Comparison of ENCODE assay signal across 22 cellular contexts in the genomic region with DNA sequence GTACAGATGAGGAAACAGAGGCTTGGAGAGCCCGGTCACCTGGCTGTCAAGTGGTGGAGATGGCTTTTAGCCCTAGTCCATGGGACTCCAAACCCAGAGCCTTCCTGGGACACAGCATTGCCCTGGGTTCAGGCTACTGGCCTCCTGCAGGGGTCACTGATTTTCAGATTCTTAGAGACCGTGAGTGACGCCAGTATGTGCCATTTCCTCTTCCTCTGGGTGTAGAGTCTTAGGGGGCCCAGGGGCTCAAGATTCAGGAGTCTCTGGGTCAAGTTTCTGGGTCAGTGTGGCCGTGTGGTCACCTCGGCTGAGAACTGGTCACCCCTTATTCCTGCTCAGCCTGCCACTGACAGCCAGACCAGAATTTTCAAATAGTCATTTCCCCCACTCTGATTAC. TPM values are rescaled to one million over a fixed set of nuclear protein-coding genes. Genes with fewer than 3 reads are reported as not detected.
A peak's percentile ranks its signal among the peaks of the same experiment; 100 is the strongest.
DNase-seq lines count a peak whose midpoint lies in the region; ATAC-seq and TF ChIP-seq lines count a peak whose summit lies in the region.
"Had no signal": no experiment of that assay in that cellular context is flagged by ENCODE, and none has a peak within 500 bp of the region (broad histone marks: within the 10 kb centered on the region; RNA-seq: fewer than 3 reads in every experiment).

No MANE protein-coding gene starts in this region.

- H3K36me3 ChIP-seq in ES-I3 (ENCODE audit: insufficient read depth, low read length) (no peaks in the 10 kb centered on the region), Panc1 (ENCODE audit: control insufficient read depth, insufficient read depth, low read length) (no peaks in the 10 kb centered on the region), mesenchymal stem cell (ENCODE audit: control insufficient read depth in 1 of 2, insufficient read depth in 2 of 2, low read depth in 1 of 2, low read length in 2 of 2) (no peaks in the 10 kb centered on the region)
- H3K36me3 ChIP-seq: suprapubic skin had no signal

- H2AK5ac ChIP-seq in mesenchymal stem cell (ENCODE audit: low read length, severe bottlenecking): peak overlapping the region; percentile 1

- no peak overlapping the region for H4K8ac ChIP-seq in mesenchymal stem cell (ENCODE audit: low read length)

- H3K4me1 ChIP-seq in ES-I3 (ENCODE audit: insufficient read depth, low read length) (peaks cover 34% of the 10 kb centered on the region), Panc1 (ENCODE audit: control insufficient read depth, insufficient read depth, low read length) (peaks cover 5% of the 10 kb centered on the region), mesenchymal stem cell (ENCODE audit: control insufficient read depth, insufficient read depth, low read depth, low read length) (peaks cover 22% of the 10 kb centered on the region)

- no peak overlapping the region for H2BK12ac ChIP-seq in mesenchymal stem cell (ENCODE audit: low read length in 2 of 2)

- DNase-seq in Panc1 (ENCODE audit: low read depth, low spot score) (no peak), epithelial cell of proximal tubule (ENCODE audit: low read depth) (no peak), mesenchymal stem cell (no peak), DMS153 treated with DMSO at 0.1 percent for 48 hours (lab: John Stamatoyannopoulos, UW; ENCODE audit: unreplicated experiment) (no peak)
- DNase-seq: activated T-cell treated with anti-CD3 and anti-CD28 coated beads for 4 hours; CD4-positive, CD25-positive, alpha-beta regulatory T cell; DMS53; effector memory CD8-positive, alpha-beta T cell; NCI-H1436; retina had no signal

- peak overlapping the region in 1 of 2 experiments; percentile 23; a peak in 1 of 4 replicates for H3K4me3 ChIP-seq in Panc1 (ENCODE audit: low read depth in 2 of 2, low read length in 2 of 2)
- H3K4me3 ChIP-seq in epithelial cell of proximal tubule (ENCODE audit: low read depth, low read length): peak overlapping the region; percentile 66
- peak overlapping the region in 1 of 2 experiments; percentile 52 for H3K4me3 ChIP-seq in mesenchymal stem cell (ENCODE audit: insufficient read depth in 1 of 2, low read depth in 1 of 2, low read length in 2 of 2)

- no peak overlapping the region for H2BK15ac ChIP-seq in mesenchymal stem cell (ENCODE audit: low read depth, poor library complexity, severe bottlenecking)

- ATAC-seq in Panc1 (peak; percentile 36), HG02973 (IDR thresholded peaks at IDR 0.05; ENCODE audit: unreplicated experiment) (no peak), HG03378 (IDR thresholded peaks at IDR 0.05; ENCODE audit: unreplicated experiment) (no peak), HG02884 (IDR thresholded peaks at IDR 0.05; ENCODE audit: unreplicated experiment) (no peak)
- ATAC-seq: effector memory CD8-positive, alpha-beta T cell had no signal

- peak overlapping the region; percentile 67 for H3K4me2 ChIP-seq in mesenchymal stem cell (ENCODE audit: low read length, poor library complexity, severe bottlenecking)

- intact Hi-C loops in Panc1 (cut with micrococcal nuclease; ENCODE audit: unreplicated experiment): no loop called here

- H3K9me3 ChIP-seq in ES-I3 (ENCODE audit: control insufficient read depth, insufficient read depth, low read length): no peaks in the 10 kb centered on the region
- H3K9me3 ChIP-seq in Panc1 (ENCODE audit: control insufficient read depth, insufficient read depth, low read depth, low read length): no peaks in the 10 kb centered on the region
- H3K9me3 ChIP-seq in mesenchymal stem cell (ENCODE audit: control insufficient read depth, low read length): no peaks in the 10 kb centered on the region
- H3K9me3 ChIP-seq: suprapubic skin had no signal

- H3K27me3 ChIP-seq in Panc1 (ENCODE audit: control insufficient read depth, insufficient read depth, low read length) (peaks cover 9% of the 10 kb centered on the region), mesenchymal stem cell (ENCODE audit: control insufficient read depth in 1 of 2, insufficient read depth in 1 of 2, low read length in 2 of 2) (peaks cover 0 to 77% of the 10 kb centered on the region in 2 experiments)

- H3K9ac ChIP-seq in ES-I3 (ENCODE audit: low read depth, low read length): peak overlapping the region; percentile 67; the same call in 1 of the 2 replicates
- H3K9ac ChIP-seq in mesenchymal stem cell (ENCODE audit: low read length): no peak overlapping the region

- H3K14ac ChIP-seq in mesenchymal stem cell (ENCODE audit: low read length in 2 of 2): no peak overlapping the region

- TF ChIP-seq CTCF in Panc1 (IDR thresholded peaks at IDR 0.05) (no peak), epithelial cell of proximal tubule (conservative IDR thresholded peaks at IDR 0.05; ENCODE audit: low read depth, low read length) (no peak)

- no peak overlapping the region for H2BK5ac ChIP-seq in mesenchymal stem cell (ENCODE audit: low read depth, low read length, poor library complexity, severe bottlenecking)

- POLR2A ChIA-PET in Panc1 (lab: Charles Lee): no interaction called here

- H4K91ac ChIP-seq in mesenchymal stem cell (ENCODE audit: low read length): peak overlapping the region; percentile 18

- no peak overlapping the region for H3K18ac ChIP-seq in mesenchymal stem cell (ENCODE audit: low read depth in 1 of 2, low read length in 2 of 2)

- no peak overlapping the region for H3K4ac ChIP-seq in mesenchymal stem cell (ENCODE audit: low read depth in 1 of 2, low read length in 2 of 2)

- H3K27ac ChIP-seq in Panc1 (ENCODE audit: low read length) (no peak overlapping the region), mesenchymal stem cell (ENCODE audit: low read length, poor library complexity, severe bottlenecking) (no peak overlapping the region)
- H3K27ac ChIP-seq: suprapubic skin, VCaP had no signal

- no peak overlapping the region for H2BK120ac ChIP-seq in mesenchymal stem cell (ENCODE audit: low read depth, low read length)

- no peak overlapping the region for H2AFZ ChIP-seq in mesenchymal stem cell (ENCODE audit: low read depth, low read length)

- no TSS peak for BruUV-seq in Panc1 (replicated peaks; lab: Mats Ljungman, UMichigan)

- CTCF ChIA-PET in Panc1 (lab: Charles Lee): no interaction called here

- 60% methylated on average over 5 of the region's 5 CpGs for WGBS in mesenchymal stem cell

- no peaks in the 10 kb centered on the region for H3K79me1 ChIP-seq in mesenchymal stem cell (replicated peaks; ENCODE audit: low read length, poor library complexity, severe bottlenecking)

- H3K23ac ChIP-seq in mesenchymal stem cell (ENCODE audit: low read length in 2 of 2): no peak overlapping the region

- in situ Hi-C loops in Panc1 (cut with HindIII; ENCODE audit: low pct_unique_long_range_greater_than_20kb, low sequenced_read_pairs): no loop called here

RNA-seq across cellular contexts. Expression of a gene that starts 0.6 kb away (rescaled TPM):
- total RNA-seq in Panc1 (2021; ENCODE audit: unreplicated experiment) (0.18 TPM), epithelial cell of proximal tubule (1.7 and 5.6 TPM in 2 replicates)
- polyA plus RNA-seq in Panc1 (2012; ENCODE audit: insufficient read length): not detected
- polyA plus RNA-seq in mesenchymal stem cell (2013, experiment 1 of 2): not detected
- polyA plus RNA-seq in mesenchymal stem cell (2013, experiment 2 of 2): not detected
- total RNA-seq: activated CD4-positive, alpha-beta memory T cell treated with anti-CD3 and anti-CD28 coated beads for 36 hours; CD4-positive, CD25-positive, alpha-beta regulatory T cell; cerebellum; fibroblast of villous mesenchyme; left lobe of liver; OCI-LY7 had no signal
- polyA plus RNA-seq: CD4-positive, CD25-positive, alpha-beta regulatory T cell had no signal

RNA-seq across cellular contexts. Expression of a gene that starts 21.2 kb away (rescaled TPM):
- total RNA-seq in Panc1 (2021; ENCODE audit: unreplicated experiment) (not detected), epithelial cell of proximal tubule (not detected in 2 replicates)
- polyA plus RNA-seq in Panc1 (2012; ENCODE audit: insufficient read length): not detected
- not detected for polyA plus RNA-seq in mesenchymal stem cell (2013, experiment 1 of 2)
- polyA plus RNA-seq in mesenchymal stem cell (2013, experiment 2 of 2): not detected
- total RNA-seq: activated CD4-positive, alpha-beta memory T cell treated with anti-CD3 and anti-CD28 coated beads for 36 hours; CD4-positive, CD25-positive, alpha-beta regulatory T cell; cerebellum; fibroblast of villous mesenchyme; HT1080; left lobe of liver; OCI-LY7; suprapubic skin had no signal
- polyA plus RNA-seq: CD4-positive, CD25-positive, alpha-beta regulatory T cell had no signal
